Comparison of ENCODE assay signal across 9 cellular contexts in genomic region chr6:89297695-89298351, GRCh38. TPM values are rescaled to one million over a fixed set of nuclear protein-coding genes. Genes with fewer than 3 reads are reported as not detected.
DNase-seq lines count a peak whose midpoint lies in the region; ATAC-seq and TF ChIP-seq lines count a peak whose summit lies in the region.
"Had no signal": no experiment of that assay in that cellular context is flagged by ENCODE, and none has a peak within 500 bp of the region (broad histone marks: within the 10 kb centered on the region; RNA-seq: fewer than 3 reads in every experiment).

No MANE protein-coding gene starts in this region.

- peaks cover 30% of the 10 kb centered on the region for H3K27me3 ChIP-seq in BJ (ENCODE audit: control insufficient read depth, insufficient read depth, low read length)

- no peak overlapping the region for H3K4me3 ChIP-seq in BJ (ENCODE audit: low read depth, low read length)
- H3K4me3 ChIP-seq: skin epidermis had no signal

- no peak for TF ChIP-seq CTCF in BJ (IDR thresholded peaks at IDR 0.05; ENCODE audit: insufficient read depth, low read depth, low read length)

- ATAC-seq in GM19395 (IDR thresholded peaks at IDR 0.05; ENCODE audit: unreplicated experiment) = peak; percentile 92
- ATAC-seq in HG03378 (IDR thresholded peaks at IDR 0.05; ENCODE audit: unreplicated experiment) = peak; percentile 91
- ATAC-seq in activated naive CD4-positive, alpha-beta T cell treated with anti-CD3 and anti-CD28 coated beads, Interleukin-2, amount 50 U/mL, for 72 hours = peak; percentile 85

- no peaks in the 10 kb centered on the region for H3K36me3 Mint-ChIP-seq in activated naive CD4-positive, alpha-beta T cell treated with anti-CD3 and anti-CD28 coated beads, Interleukin-2, amount 50 U/mL, for 72 hours

- POLR2A ChIA-PET in BJ (lab: Charles Lee) = no interaction called here

- CTCF ChIA-PET in BJ (lab: Yijun Ruan, JAX) = interaction anchor here (0.6 to 1.5 kb wide), 6 partner anchors 11 to 315 kb away, joined by 3 to 6 read pairs (median 4); no protein-coding TSS in a partner anchor

- peaks cover 0 to 5% of the 10 kb centered on the region in 2 donors for H3K9me3 Mint-ChIP-seq in activated naive CD4-positive, alpha-beta T cell treated with anti-CD3 and anti-CD28 coated beads, Interleukin-2, amount 50 U/mL, for 72 hours

- peak; percentile 92 for DNase-seq in BJ (ENCODE audit: low read depth)
- DNase-seq in SHP77 (lab: John Stamatoyannopoulos, UW) = peak; percentile 81 to 85
- DNase-seq in activated naive CD4-positive, alpha-beta T cell treated with anti-CD3 and anti-CD28 coated beads, Interleukin-2, amount 50 U/mL, for 72 hours (ENCODE audit: low spot score in 2 of 2) = peak; percentile 53 to 79
- peak; percentile 99 for DNase-seq in iris pigment epithelial cell (ENCODE audit: low read depth)
- DNase-seq in stimulated activated CD4-positive, alpha-beta T cell treated with anti-CD3 and anti-CD28 coated beads, TNF-alpha, amount 100 ng/mL, for 1 hour (ENCODE audit: low read depth in 3 of 3, low spot score in 1 of 3) = peak; percentile 11 to 25 (median 24)
- DNase-seq in NCI-H2029 treated with DMSO at 0.1 percent for 48 hours (lab: John Stamatoyannopoulos, UW) = no peak

- peak overlapping the region; percentile 85 to 90 for H3K27ac Mint-ChIP-seq in activated naive CD4-positive, alpha-beta T cell treated with anti-CD3 and anti-CD28 coated beads, Interleukin-2, amount 50 U/mL, for 72 hours

- no peaks in the 10 kb centered on the region for H3K36me3 ChIP-seq in BJ (ENCODE audit: control insufficient read depth, insufficient read depth, low read length)

RNA-seq across cellular contexts. Expression of gene GABRR2, which starts 17.3 kb away (rescaled TPM):
- polyA plus RNA-seq in BJ (2011; rRNA removed) = 0.21 and 0.31 TPM in 2 replicates
- not detected in 2 replicates for polyA minus RNA-seq in BJ (2011; rRNA and poly(A)+ RNA removed)
- under 1 TPM; 0.14 to 0.29 TPM for total RNA-seq in activated naive CD4-positive, alpha-beta T cell treated with anti-CD3 and anti-CD28 coated beads, Interleukin-2, amount 50 U/mL, for 72 hours

RNA-seq across cellular contexts. Expression of gene UBE2J1, which starts 54.7 kb away (rescaled TPM):
- 27.1 and 43.3 TPM in 2 replicates for polyA plus RNA-seq in BJ (2011; rRNA removed)
- 16.4 and 18.8 TPM in 2 replicates for polyA minus RNA-seq in BJ (2011; rRNA and poly(A)+ RNA removed)
- 10 to 100 TPM; 15.2 to 20.5 TPM for total RNA-seq in activated naive CD4-positive, alpha-beta T cell treated with anti-CD3 and anti-CD28 coated beads, Interleukin-2, amount 50 U/mL, for 72 hours
